In the genomic region with DNA sequence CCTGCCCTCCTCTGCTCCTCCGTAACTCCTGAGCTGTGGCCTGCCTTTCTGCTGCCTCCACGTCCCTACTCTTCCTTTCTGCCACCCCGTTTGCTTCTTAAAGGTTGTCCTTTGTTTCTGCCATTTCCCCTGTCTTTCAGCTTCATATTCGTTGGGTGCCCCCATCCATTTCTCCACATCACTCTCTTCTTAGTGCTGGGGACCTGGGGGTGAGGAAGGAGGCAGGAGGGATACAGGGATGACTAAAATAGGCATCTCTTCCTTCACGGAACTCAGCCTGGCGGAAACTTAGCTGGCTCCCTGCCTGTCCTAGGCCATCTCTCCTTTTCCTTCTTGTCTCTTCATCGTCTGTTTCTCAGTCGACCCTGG, we compare ENCODE assay signal across 9 cellular contexts.
DNase-seq lines count a peak whose midpoint lies in the region; ATAC-seq and TF ChIP-seq lines count a peak whose summit lies in the region.
"Had no signal": no experiment of that assay in that cellular context is flagged by ENCODE, and none has a peak within 500 bp of the region (broad histone marks: within the 10 kb centered on the region; RNA-seq: fewer than 3 reads in every experiment).

No MANE protein-coding gene starts in this region.

- DNase-seq in Karpas-422 (no peak), caudate nucleus (lab: John Stamatoyannopoulos, UW) (no peak)
- DNase-seq in stimulated activated CD4-positive, alpha-beta T cell treated with anti-CD3 and anti-CD28 coated beads, Interleukin-4, amount 100 ng/mL, for 4 hours = no peak

- ATAC-seq in GM21737 (IDR thresholded peaks at IDR 0.05; ENCODE audit: unreplicated experiment) = no peak
- no peak for ATAC-seq in HG03354 (IDR thresholded peaks at IDR 0.05; ENCODE audit: poor library complexity, severe bottlenecking, unreplicated experiment)

- H2AFZ ChIP-seq in ACC112 (ENCODE audit: low read length, unreplicated experiment) = peak overlapping the region; percentile 8
- H2AFZ ChIP-seq in Karpas-422 (ENCODE audit: low read length) = peak overlapping the region; percentile 54; the same call in 1 of the 2 replicates

- no peaks in the 10 kb centered on the region; the same call in 1 of the 2 replicates for H3K9me3 ChIP-seq in Karpas-422 (ENCODE audit: low read length)

- no peaks in the 10 kb centered on the region for H3K4me1 ChIP-seq in ACC112 (ENCODE audit: control insufficient read depth, insufficient read depth, low read length, unreplicated experiment)
- peaks cover 33% of the 10 kb centered on the region for H3K4me1 ChIP-seq in Karpas-422 (ENCODE audit: low read length)
- H3K4me1 ChIP-seq: HAP-1 had no signal

- H3K4me3 ChIP-seq in ACC112 (ENCODE audit: low read depth, low read length) (peak overlapping the region; percentile 62), Karpas-422 (ENCODE audit: low read length) (peak overlapping the region; percentile 62)

- TF ChIP-seq CTCF in nephron (IDR thresholded peaks at IDR 0.05; ENCODE audit: unreplicated experiment in 3 of 3) = no peak

- no peak overlapping the region for H3K27ac ChIP-seq in ACC112 (ENCODE audit: low read depth, low read length)
- no peak overlapping the region for H3K27ac ChIP-seq in Karpas-422 (ENCODE audit: low read length)
- no peak overlapping the region for H3K27ac ChIP-seq in caudate nucleus (ENCODE audit: low read depth, low read length)

- H3K36me3 Mint-ChIP-seq in dendritic cell treated with granulocyte-macrophage colony-stimulating factor and Interleukin-4, amounts not matched to agents 40 ng/mL and 50 ng/mL, for 4 days (ENCODE audit: low read depth) = no peaks in the 10 kb centered on the region
- H3K36me3 Mint-ChIP-seq in nephron (ENCODE audit: low read depth) = peaks cover 8% of the 10 kb centered on the region

- no peaks in the 10 kb centered on the region for H4K20me1 ChIP-seq in Karpas-422 (ENCODE audit: insufficient read depth, low read depth, low read length)

- H3K9ac ChIP-seq in Karpas-422 (ENCODE audit: low read length) = peak overlapping the region; percentile 62

- H3K4me2 ChIP-seq in Karpas-422 (ENCODE audit: low read depth, low read length, poor library complexity, severe bottlenecking) = peak overlapping the region; percentile 84

- H3K27me3 ChIP-seq in ACC112 (ENCODE audit: insufficient read depth, low read length) (peaks cover 9% of the 10 kb centered on the region), Karpas-422 (ENCODE audit: low read length) (peaks cover 7% of the 10 kb centered on the region; the same call in 1 of the 2 replicates)

- intact Hi-C loops in dendritic cell treated with granulocyte-macrophage colony-stimulating factor and Interleukin-4, amounts not matched to agents 40 ng/mL and 50 ng/mL, for 4 days (cut with micrococcal nuclease) = no loop called here

- H3K9me3 Mint-ChIP-seq in dendritic cell treated with granulocyte-macrophage colony-stimulating factor and Interleukin-4, amounts not matched to agents 40 ng/mL and 50 ng/mL, for 4 days = no peaks in the 10 kb centered on the region
- peaks cover 3% of the 10 kb centered on the region for H3K9me3 Mint-ChIP-seq in nephron

- H3K4me3 Mint-ChIP-seq in dendritic cell treated with granulocyte-macrophage colony-stimulating factor and Interleukin-4, amounts not matched to agents 40 ng/mL and 50 ng/mL, for 4 days = peak overlapping the region; percentile 67
- H3K4me3 Mint-ChIP-seq in nephron = peak overlapping the region; percentile 84 to 86 (median 84)

- H3K4me1 Mint-ChIP-seq in dendritic cell treated with granulocyte-macrophage colony-stimulating factor and Interleukin-4, amounts not matched to agents 40 ng/mL and 50 ng/mL, for 4 days (ENCODE audit: low read depth) = peaks cover 32% of the 10 kb centered on the region
- peaks cover 32% of the 10 kb centered on the region for H3K4me1 Mint-ChIP-seq in nephron

- H3K79me2 ChIP-seq in ACC112 (ENCODE audit: control insufficient read depth, insufficient read depth, low read length, unreplicated experiment) (no peaks in the 10 kb centered on the region), Karpas-422 (ENCODE audit: low read length) (no peaks in the 10 kb centered on the region)

- H3K9me2 ChIP-seq in Karpas-422 (replicated peaks; ENCODE audit: insufficient read depth, low read length) = no peaks in the 10 kb centered on the region

- H3K27ac Mint-ChIP-seq in dendritic cell treated with granulocyte-macrophage colony-stimulating factor and Interleukin-4, amounts not matched to agents 40 ng/mL and 50 ng/mL, for 4 days = peak overlapping the region; percentile 53
- peak overlapping the region; percentile 10 to 80 (median 60) for H3K27ac Mint-ChIP-seq in nephron

- H3K36me3 ChIP-seq in ACC112 (ENCODE audit: insufficient read depth, low read length) (no peaks in the 10 kb centered on the region), Karpas-422 (ENCODE audit: insufficient read depth, low read length) (no peaks in the 10 kb centered on the region)
- H3K36me3 ChIP-seq: HAP-1 had no signal

- peaks cover 68% of the 10 kb centered on the region for H3K27me3 Mint-ChIP-seq in dendritic cell treated with granulocyte-macrophage colony-stimulating factor and Interleukin-4, amounts not matched to agents 40 ng/mL and 50 ng/mL, for 4 days
- peaks cover 49% of the 10 kb centered on the region for H3K27me3 Mint-ChIP-seq in nephron (ENCODE audit: low read depth)
